Comparison of ENCODE assay signal across 12 cellular contexts in genomic region chr5:139416651-139417050, GRCh38. TPM values are rescaled to one million over a fixed set of nuclear protein-coding genes. Genes with fewer than 3 reads are reported as not detected.
DNase-seq lines count a peak whose midpoint lies in the region; ATAC-seq, FAIRE-seq and TF ChIP-seq lines count a peak whose summit lies in the region.
"Had no signal": no experiment of that assay in that cellular context is flagged by ENCODE, and none has a peak within 500 bp of the region (broad histone marks: within the 10 kb centered on the region; RNA-seq: fewer than 3 reads in every experiment).

No MANE protein-coding gene starts in this region.

- no peak for FAIRE-seq in frontal cortex (lab: Jason Lieb, UNC)

- no peak overlapping the region for H3K4me3 Mint-ChIP-seq in activated T-helper 1 cell treated with anti-CD3 and anti-CD28 coated beads, Interleukin-12 subunit alpha, Interleukin-12 subunit beta, Interleukin-2, Interleukin-4 antibody, amounts not matched to agents 30 ng/mL and 10 ng/mL and 1 ng/mL, durations not matched to agents 14 hours and 24 hours and 36 hours

- H2AFZ ChIP-seq in mammary epithelial cell (ENCODE audit: low read depth, low read length) = no peak overlapping the region
- no peak overlapping the region for H2AFZ ChIP-seq in hepatocyte

- no peaks in the 10 kb centered on the region for H3K27me3 Mint-ChIP-seq in activated T-helper 1 cell treated with anti-CD3 and anti-CD28 coated beads, Interleukin-12 subunit alpha, Interleukin-12 subunit beta, Interleukin-2, Interleukin-4 antibody, amounts not matched to agents 30 ng/mL and 10 ng/mL and 1 ng/mL, durations not matched to agents 14 hours and 24 hours and 36 hours (ENCODE audit: insufficient read depth)

- in situ Hi-C loops in mammary epithelial cell (cut with MboI; ENCODE audit: low sequenced_read_pairs in 2 of 2) = no loop called here

- H3K79me2 ChIP-seq in mammary epithelial cell (ENCODE audit: insufficient read depth, low read length) (no peaks in the 10 kb centered on the region), hepatocyte (no peaks in the 10 kb centered on the region)

- peak overlapping the region; percentile 21 to 43 for H3K27ac ChIP-seq in breast epithelium
- no peak overlapping the region for H3K27ac ChIP-seq in mammary epithelial cell (ENCODE audit: insufficient read depth, low read depth, low read length)
- no peak overlapping the region for H3K27ac ChIP-seq in hepatocyte
- H3K27ac ChIP-seq in upper lobe of right lung = no peak overlapping the region

- H4K20me1 ChIP-seq in mammary epithelial cell (ENCODE audit: insufficient read depth, low read length) (no peaks in the 10 kb centered on the region), hepatocyte (ENCODE audit: insufficient read depth, poor library complexity, severe bottlenecking) (no peaks in the 10 kb centered on the region)

- H3K36me3 Mint-ChIP-seq in activated T-helper 1 cell treated with anti-CD3 and anti-CD28 coated beads, Interleukin-12 subunit alpha, Interleukin-12 subunit beta, Interleukin-2, Interleukin-4 antibody, amounts not matched to agents 30 ng/mL and 10 ng/mL and 1 ng/mL, durations not matched to agents 14 hours and 24 hours and 36 hours (ENCODE audit: low read depth) = peaks cover 46% of the 10 kb centered on the region

- H3K4me1 Mint-ChIP-seq in activated T-helper 1 cell treated with anti-CD3 and anti-CD28 coated beads, Interleukin-12 subunit alpha, Interleukin-12 subunit beta, Interleukin-2, Interleukin-4 antibody, amounts not matched to agents 30 ng/mL and 10 ng/mL and 1 ng/mL, durations not matched to agents 14 hours and 24 hours and 36 hours (ENCODE audit: low read depth) = peaks cover 64% of the 10 kb centered on the region

- H3K9me3 Mint-ChIP-seq in activated T-helper 1 cell treated with anti-CD3 and anti-CD28 coated beads, Interleukin-12 subunit alpha, Interleukin-12 subunit beta, Interleukin-2, Interleukin-4 antibody, amounts not matched to agents 30 ng/mL and 10 ng/mL and 1 ng/mL, durations not matched to agents 14 hours and 24 hours and 36 hours = no peaks in the 10 kb centered on the region

- TF ChIP-seq CTCF in breast epithelium (IDR thresholded peaks at IDR 0.05) (no peak), mammary epithelial cell (conservative IDR thresholded peaks at IDR 0.05 in 1 of 2, IDR thresholded peaks at IDR 0.05 in 1 of 2; ENCODE audit: extremely low read depth in 1 of 2, insufficient read depth in 1 of 2, low read depth in 1 of 2, low read length in 2 of 2) (no peak), hepatocyte (IDR thresholded peaks at IDR 0.05; ENCODE audit: poor library complexity) (no peak), upper lobe of right lung (IDR thresholded peaks at IDR 0.05) (no peak)

- H3K27me3 ChIP-seq in breast epithelium = no peaks in the 10 kb centered on the region
- H3K27me3 ChIP-seq in mammary epithelial cell (ENCODE audit: insufficient read depth, low read length) = no peaks in the 10 kb centered on the region
- H3K27me3 ChIP-seq in hepatocyte = no peaks in the 10 kb centered on the region
- H3K27me3 ChIP-seq in upper lobe of right lung = no peaks in the 10 kb centered on the region

- no peak overlapping the region for H3K9ac ChIP-seq in mammary epithelial cell (ENCODE audit: insufficient read depth, low read length)

- DNase-seq in breast epithelium (ENCODE audit: low spot score in 2 of 2) (no peak), mammary epithelial cell (no peak), hepatocyte (ENCODE audit: low spot score) (no peak), upper lobe of right lung (no peak), frontal cortex (ENCODE audit: low spot score in 2 of 2) (no peak), activated gamma-delta T cell treated with Interleukin-2 at 50 U/mL for 16 hours (no peak), medulla oblongata (ENCODE audit: extremely low spot score) (no peak)
- DNase-seq in activated T-helper 1 cell treated with anti-CD3 and anti-CD28 coated beads, Interleukin-12 subunit alpha, Interleukin-12 subunit beta, Interleukin-2, Interleukin-4 antibody, amounts not matched to agents 30 ng/mL and 10 ng/mL and 1 ng/mL, durations not matched to agents 14 hours and 24 hours and 36 hours (ENCODE audit: low spot score) = no peak
- DNase-seq: activated CD4-positive, alpha-beta T cell treated with anti-CD3 and anti-CD28 coated beads, Interleukin-2, amount 50 U/mL, for 1 hour; KG1; SW 1271 had no signal

- H3K36me3 ChIP-seq in breast epithelium (no peaks in the 10 kb centered on the region), mammary epithelial cell (ENCODE audit: insufficient read depth, low read length) (no peaks in the 10 kb centered on the region), hepatocyte (replicated peaks; ENCODE audit: insufficient read depth, low read depth) (no peaks in the 10 kb centered on the region), upper lobe of right lung (peaks cover 20% of the 10 kb centered on the region)

- intact Hi-C loops in breast epithelium (cut with DNase I; ENCODE audit: low total_unique reads) = loop anchor here (5.0 kb wide), 1 partner anchor 101 kb away; no protein-coding TSS in a partner anchor
- intact Hi-C loops in mammary epithelial cell (cut with micrococcal nuclease) = no loop called here
- intact Hi-C loops in activated T-helper 1 cell treated with anti-CD3 and anti-CD28 coated beads, Interleukin-12 subunit alpha, Interleukin-12 subunit beta, Interleukin-2, Interleukin-4 antibody, amounts not matched to agents 30 ng/mL and 10 ng/mL and 1 ng/mL, durations not matched to agents 14 hours and 24 hours and 36 hours (cut with micrococcal nuclease) = loop anchor here (10.0 kb wide), 1 partner anchor 328 kb away; no protein-coding TSS in a partner anchor
- intact Hi-C loops in upper lobe of right lung (cut with DNase I) = no loop called here

- H3K27ac Mint-ChIP-seq in activated T-helper 1 cell treated with anti-CD3 and anti-CD28 coated beads, Interleukin-12 subunit alpha, Interleukin-12 subunit beta, Interleukin-2, Interleukin-4 antibody, amounts not matched to agents 30 ng/mL and 10 ng/mL and 1 ng/mL, durations not matched to agents 14 hours and 24 hours and 36 hours = peak overlapping the region; percentile 94

- H3K4me2 ChIP-seq in mammary epithelial cell (ENCODE audit: insufficient read depth, low read depth, low read length) (no peak overlapping the region), hepatocyte (peak overlapping the region; percentile 2)

- H3K4me1 ChIP-seq in breast epithelium (peaks cover 4 to 12% of the 10 kb centered on the region in 2 donors), mammary epithelial cell (ENCODE audit: insufficient read depth, low read length) (peaks cover 18% of the 10 kb centered on the region), hepatocyte (ENCODE audit: insufficient read depth) (peaks cover 21% of the 10 kb centered on the region), upper lobe of right lung (peaks cover 18% of the 10 kb centered on the region)

- peak; percentile 34 for ATAC-seq in upper lobe of right lung

- no peak for TF ChIP-seq POLR2A in breast epithelium (IDR thresholded peaks at IDR 0.05)

- dilution Hi-C loops in mammary epithelial cell (cut with HindIII; ENCODE audit: low sequenced_read_pairs) = no loop called here

- H3K4me3 ChIP-seq in breast epithelium = no peak overlapping the region
- no peak overlapping the region for H3K4me3 ChIP-seq in mammary epithelial cell (replicated peaks in 1 of 3; ENCODE audit: insufficient read depth in 1 of 3, low read depth in 2 of 3, low read length in 3 of 3)
- no peak overlapping the region for H3K4me3 ChIP-seq in hepatocyte
- H3K4me3 ChIP-seq in upper lobe of right lung = no peak overlapping the region

- CTCF ChIA-PET in mammary epithelial cell (lab: Charles Lee; ENCODE audit: low non-redundant PET) = interaction anchor here (0.6 kb wide), 1 partner anchor 101 kb away, joined by 7 read pairs; no protein-coding TSS in a partner anchor

- no TSS peak for BruUV-seq in mammary epithelial cell (replicated peaks; lab: Mats Ljungman, UMichigan)

- WGBS in mammary epithelial cell (ENCODE audit: low coverage, missing lambda C conversion rate) = 91% methylated on average over 9 of the region's 9 CpGs
- WGBS in hepatocyte (ENCODE audit: low lambda C conversion rate, missing lambda C conversion rate) = 84% methylated on average over 9 of the region's 9 CpGs

- H3K9me2 ChIP-seq in hepatocyte (replicated peaks; ENCODE audit: insufficient read depth) = no peaks in the 10 kb centered on the region

- H3K9me3 ChIP-seq in breast epithelium (no peaks in the 10 kb centered on the region), mammary epithelial cell (replicated peaks; ENCODE audit: insufficient read depth, low read length) (no peaks in the 10 kb centered on the region), hepatocyte (ENCODE audit: low read depth) (no peaks in the 10 kb centered on the region), upper lobe of right lung (no peaks in the 10 kb centered on the region)

RNA-seq across cellular contexts. Expression of gene SPATA24, which starts 12.8 kb away (rescaled TPM):
- total RNA-seq in breast epithelium (1 to 10 TPM in 2 of 3 donors, under 1 TPM in 1; 0.98 to 2.4 (median 2.2) TPM), mammary epithelial cell (1 to 10 TPM; 3.2 to 5.4 TPM), hepatocyte (2.6 and 6.3 TPM in 2 replicates), upper lobe of right lung (4.5 TPM), frontal cortex (1.6 TPM)
- polyA plus RNA-seq in mammary epithelial cell (4.1 TPM), hepatocyte (5.5 and 9.8 TPM in 2 replicates)
- polyA minus RNA-seq in mammary epithelial cell = not detected
- 4.1 and 5.3 TPM in 2 replicates for total RNA-seq in activated T-helper 1 cell treated with anti-CD3 and anti-CD28 coated beads, Interleukin-12 subunit alpha, Interleukin-12 subunit beta, Interleukin-2, Interleukin-4 antibody, amounts not matched to agents 30 ng/mL and 10 ng/mL and 1 ng/mL, durations not matched to agents 14 hours and 24 hours and 36 hours

RNA-seq across cellular contexts. Expression of gene PROB1, which starts 21.7 kb away (rescaled TPM):
- total RNA-seq in breast epithelium = 1 to 10 TPM in 1 of 3 donors, under 1 TPM in 2; 0.32 to 1.3 (median 0.73) TPM
- total RNA-seq in mammary epithelial cell = under 1 TPM; 0.38 to 0.67 TPM
- 0.03 TPM for polyA plus RNA-seq in mammary epithelial cell
- not detected for polyA minus RNA-seq in mammary epithelial cell
- total RNA-seq in activated T-helper 1 cell treated with anti-CD3 and anti-CD28 coated beads, Interleukin-12 subunit alpha, Interleukin-12 subunit beta, Interleukin-2, Interleukin-4 antibody, amounts not matched to agents 30 ng/mL and 10 ng/mL and 1 ng/mL, durations not matched to agents 14 hours and 24 hours and 36 hours = 9.1 and 9.3 TPM in 2 replicates
- 0.63 and 0.68 TPM in 2 replicates for total RNA-seq in hepatocyte
- 0.10 TPM in 1 of 2 replicates, not detected in the other for polyA plus RNA-seq in hepatocyte
- 1.9 TPM for total RNA-seq in upper lobe of right lung
- total RNA-seq in frontal cortex = under 0.01 TPM

RNA-seq across cellular contexts. Expression of gene DNAJC18, which starts 22.7 kb away (rescaled TPM):
- total RNA-seq in breast epithelium (1 to 10 TPM; 5.4 to 9.5 (median 7.6) TPM), mammary epithelial cell (10 to 100 TPM in 1 of 2 donors, 1 to 10 TPM in 1; 6.7 to 12.9 TPM), hepatocyte (10.6 and 11.5 TPM in 2 replicates), upper lobe of right lung (11.9 TPM), frontal cortex (53.0 TPM)
- polyA plus RNA-seq in mammary epithelial cell (3.3 TPM), hepatocyte (13.6 and 14.4 TPM in 2 replicates)
- 6.6 TPM for polyA minus RNA-seq in mammary epithelial cell
- 30.0 and 36.3 TPM in 2 replicates for total RNA-seq in activated T-helper 1 cell treated with anti-CD3 and anti-CD28 coated beads, Interleukin-12 subunit alpha, Interleukin-12 subunit beta, Interleukin-2, Interleukin-4 antibody, amounts not matched to agents 30 ng/mL and 10 ng/mL and 1 ng/mL, durations not matched to agents 14 hours and 24 hours and 36 hours

RNA-seq across cellular contexts. Expression of gene MZB1, which starts 26.9 kb away (rescaled TPM):
- total RNA-seq in breast epithelium = 10 to 100 TPM in 1 of 3 donors, 1 to 10 TPM in 1, not detected in 1; 8.6 to 35.4 TPM
- total RNA-seq in mammary epithelial cell = not detected
- polyA plus RNA-seq in mammary epithelial cell = not detected
- polyA minus RNA-seq in mammary epithelial cell = not detected
- 38.1 and 38.8 TPM in 2 replicates for total RNA-seq in activated T-helper 1 cell treated with anti-CD3 and anti-CD28 coated beads, Interleukin-12 subunit alpha, Interleukin-12 subunit beta, Interleukin-2, Interleukin-4 antibody, amounts not matched to agents 30 ng/mL and 10 ng/mL and 1 ng/mL, durations not matched to agents 14 hours and 24 hours and 36 hours
- total RNA-seq in hepatocyte = not detected in 2 replicates
- 0.30 TPM in 1 of 2 replicates, not detected in the other for polyA plus RNA-seq in hepatocyte
- 5.2 TPM for total RNA-seq in upper lobe of right lung
- total RNA-seq in frontal cortex = not detected
- total RNA-seq: lower leg skin had no signal

RNA-seq across cellular contexts. Expression of gene SLC23A1, which starts 33.6 kb away (rescaled TPM):
- 1 to 10 TPM in 1 of 3 donors, under 1 TPM in 1, not detected in 1; 0.33 to 1.0 TPM for total RNA-seq in breast epithelium
- total RNA-seq in mammary epithelial cell = not detected
- not detected for polyA plus RNA-seq in mammary epithelial cell
- polyA minus RNA-seq in mammary epithelial cell = not detected
- total RNA-seq in activated T-helper 1 cell treated with anti-CD3 and anti-CD28 coated beads, Interleukin-12 subunit alpha, Interleukin-12 subunit beta, Interleukin-2, Interleukin-4 antibody, amounts not matched to agents 30 ng/mL and 10 ng/mL and 1 ng/mL, durations not matched to agents 14 hours and 24 hours and 36 hours = 1.4 and 1.5 TPM in 2 replicates
- 13.4 and 19.6 TPM in 2 replicates for total RNA-seq in hepatocyte
- polyA plus RNA-seq in hepatocyte = 3.0 and 3.3 TPM in 2 replicates
- not detected for total RNA-seq in upper lobe of right lung
- total RNA-seq in frontal cortex = not detected

Comparison
In these comparisons a context has a peak if more than half of its experiments do, and no peak if none do; other contexts are left out.
1. H3K27ac ChIP-seq: peak in breast epithelium (2 of 2); none in mammary epithelial cell (single experiment), hepatocyte (single experiment) and upper lobe of right lung (single experiment).
2. intact Hi-C loops: an anchor here in breast epithelium (5.0 kb wide) and activated T-helper 1 cell treated with anti-CD3 and anti-CD28 coated beads, Interleukin-12 subunit alpha, Interleukin-12 subunit beta, Interleukin-2, Interleukin-4 antibody, amounts not matched to agents 30 ng/mL and 10 ng/mL and 1 ng/mL, durations not matched to agents 14 hours and 24 hours and 36 hours (10.0 kb wide); none called in mammary epithelial cell and upper lobe of right lung.